23 cellular contexts compared by ENCODE assay signal in the genomic region with DNA sequence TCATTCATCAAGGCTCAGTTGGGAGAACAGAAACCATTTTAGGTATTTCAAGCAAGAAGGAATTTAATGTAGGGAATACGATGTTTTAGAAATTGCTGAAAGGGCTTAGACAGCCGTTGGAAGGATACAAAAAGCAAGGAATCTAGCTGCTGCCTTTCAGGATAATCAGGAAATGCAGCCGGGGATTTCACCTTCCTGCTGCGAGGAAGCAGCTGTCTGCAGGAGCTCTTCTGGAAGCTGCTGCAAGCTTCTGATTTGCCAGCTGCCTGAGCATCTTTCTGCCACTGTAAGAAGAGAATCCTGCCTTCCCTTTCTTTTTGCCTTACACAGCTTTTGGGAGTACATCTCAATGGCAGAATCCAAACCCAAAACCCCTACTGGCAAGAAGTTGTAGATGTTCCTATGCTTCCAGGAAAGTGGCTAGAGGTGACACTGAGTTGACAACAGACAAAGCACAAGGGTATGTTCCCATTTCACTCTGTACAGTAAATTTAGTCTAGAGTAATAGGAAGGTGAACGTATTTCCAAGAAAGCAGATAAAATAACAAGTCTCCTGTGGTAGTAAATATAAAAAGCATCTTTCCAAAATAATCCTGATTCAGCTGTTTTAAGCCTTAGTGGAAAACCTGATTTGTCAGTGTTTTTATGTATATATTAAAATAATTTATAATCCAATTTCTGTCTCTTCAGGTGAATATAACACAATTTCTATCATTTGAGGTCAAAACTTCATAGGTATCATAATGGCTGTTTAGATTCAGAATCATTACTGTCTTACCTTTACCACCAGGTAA.
DNase-seq lines count a peak whose midpoint lies in the region; ATAC-seq and TF ChIP-seq lines count a peak whose summit lies in the region.
"Had no signal": no experiment of that assay in that cellular context is flagged by ENCODE, and none has a peak within 500 bp of the region (broad histone marks: within the 10 kb centered on the region; RNA-seq: fewer than 3 reads in every experiment).

No MANE protein-coding gene starts in this region.

- no peaks in the 10 kb centered on the region for H3K9me2 ChIP-seq in OCI-LY7 (ENCODE audit: insufficient read depth, low read length)

- no peak for TF ChIP-seq POLR2A in esophagus squamous epithelium (IDR thresholded peaks at IDR 0.05)

- CTCF ChIA-PET in OCI-LY7 (lab: Charles Lee; ENCODE audit: unreplicated experiment) = no interaction called here

- no peak overlapping the region for H3K4me3 ChIP-seq in OCI-LY7 (ENCODE audit: low read depth, low read length, poor library complexity, severe bottlenecking)
- peak overlapping the region; percentile 8 for H3K4me3 ChIP-seq in neural progenitor cell
- H3K4me3 ChIP-seq in esophagus squamous epithelium = no peak overlapping the region
- H3K4me3 ChIP-seq: breast epithelium, gastroesophageal sphincter, lower lobe of right lung, spleen, suprapubic skin had no signal

- H3K36me3 ChIP-seq in OCI-LY7 (ENCODE audit: insufficient read depth, low read length) = no peaks in the 10 kb centered on the region
- H3K36me3 ChIP-seq in neural progenitor cell = no peaks in the 10 kb centered on the region
- no peaks in the 10 kb centered on the region for H3K36me3 ChIP-seq in esophagus squamous epithelium
- H3K36me3 ChIP-seq: breast epithelium, gastroesophageal sphincter, lower lobe of right lung, spleen, suprapubic skin had no signal

- BruUV-seq in OCI-LY7 (replicated peaks; lab: Mats Ljungman, UMichigan) = no TSS peak

- peaks cover 4% of the 10 kb centered on the region for H3K36me3 Mint-ChIP-seq in glutamatergic neuron (ENCODE audit: unreplicated experiment)
- H3K36me3 Mint-ChIP-seq in neural progenitor cell = peaks cover 4% of the 10 kb centered on the region
- H3K36me3 Mint-ChIP-seq: stimulated activated effector memory CD8-positive, alpha-beta T cell treated with anti-CD3 and anti-CD28 coated beads, Interleukin-12 subunit alpha, Interleukin-12 subunit beta, amount 100 ng/mL, for 72 hours had no signal

- peak; percentile 4 for DNase-seq in ELF-1 (ENCODE audit: low read depth, low spot score)
- no peak for DNase-seq in OCI-LY7 (ENCODE audit: low spot score)
- DNase-seq in glutamatergic neuron = no peak
- DNase-seq in neural progenitor cell (ENCODE audit: low spot score) = peak; percentile 55
- no peak for DNase-seq in mesenteric fat pad (ENCODE audit: low spot score)
- DNase-seq in omental fat pad (ENCODE audit: low spot score) = no peak
- DNase-seq in esophagus squamous epithelium (lab: John Stamatoyannopoulos, UW) = no peak
- DNase-seq: activated CD4-positive, alpha-beta T cell treated with anti-CD3 and anti-CD28 coated beads for 48 hours; activated naive CD4-positive, alpha-beta T cell treated with anti-CD3 and anti-CD28 coated beads for 36 hours; activated T-cell treated with anti-CD3 and anti-CD28 coated beads, Interleukin-2, amount 50 U/mL, for 48 hours; effector memory CD8-positive, alpha-beta T cell; EL; lower lobe of right lung; NCI-H1436 treated with DMSO at 0.1 percent for 48 hours; NCI-H526; spleen; stimulated activated CD4-positive, alpha-beta T cell treated with anti-CD3 and anti-CD28 coated beads, Interleukin-2, amount 100 ng/mL, for 48 hours had no signal

- TF ChIP-seq CTCF in OCI-LY7 (conservative IDR thresholded peaks at IDR 0.05; ENCODE audit: low read length) = no peak
- TF ChIP-seq CTCF in glutamatergic neuron (IDR thresholded peaks at IDR 0.05; ENCODE audit: partially characterized antibody, unreplicated experiment) = no peak
- no peak for TF ChIP-seq CTCF in neural progenitor cell (IDR thresholded peaks at IDR 0.05)
- no peak for TF ChIP-seq CTCF in omental fat pad (IDR thresholded peaks at IDR 0.05)
- no peak for TF ChIP-seq CTCF in esophagus squamous epithelium (IDR thresholded peaks at IDR 0.05)

- H3K4me1 ChIP-seq in OCI-LY7 (ENCODE audit: insufficient read depth, low read length, poor library complexity, severe bottlenecking) (peaks cover 11% of the 10 kb centered on the region), neural progenitor cell (peaks cover 33% of the 10 kb centered on the region), esophagus squamous epithelium (no peaks in the 10 kb centered on the region)
- H3K4me1 ChIP-seq: breast epithelium, spleen, suprapubic skin had no signal

- no peak overlapping the region for H3K4me3 Mint-ChIP-seq in glutamatergic neuron (ENCODE audit: unreplicated experiment)
- H3K4me3 Mint-ChIP-seq in neural progenitor cell = no peak overlapping the region
- H3K4me3 Mint-ChIP-seq: activated naive CD4-positive, alpha-beta T cell treated with anti-CD3 and anti-CD28 coated beads for 36 hours; CD14-positive monocyte; effector memory CD8-positive, alpha-beta T cell; stimulated activated effector memory CD8-positive, alpha-beta T cell treated with anti-CD3 and anti-CD28 coated beads, Interleukin-12 subunit alpha, Interleukin-12 subunit beta, amount 100 ng/mL, for 72 hours had no signal

- H3K27me3 ChIP-seq in neural progenitor cell = no peaks in the 10 kb centered on the region
- H3K27me3 ChIP-seq in esophagus squamous epithelium = no peaks in the 10 kb centered on the region
- H3K27me3 ChIP-seq: breast epithelium, gastroesophageal sphincter, spleen, suprapubic skin had no signal

- H4K20me1 ChIP-seq in OCI-LY7 (ENCODE audit: insufficient read depth, low read length) (no peaks in the 10 kb centered on the region), neural progenitor cell (ENCODE audit: low read depth) (no peaks in the 10 kb centered on the region)

- peak overlapping the region; percentile 48 for H3K27ac Mint-ChIP-seq in glutamatergic neuron (ENCODE audit: unreplicated experiment)
- H3K27ac Mint-ChIP-seq in neural progenitor cell = no peak overlapping the region
- H3K27ac Mint-ChIP-seq: activated naive CD4-positive, alpha-beta T cell treated with anti-CD3 and anti-CD28 coated beads for 36 hours; CD14-positive monocyte; stimulated activated effector memory CD8-positive, alpha-beta T cell treated with anti-CD3 and anti-CD28 coated beads, Interleukin-12 subunit alpha, Interleukin-12 subunit beta, amount 100 ng/mL, for 72 hours had no signal

- POLR2A ChIA-PET in OCI-LY7 (lab: Charles Lee) = interaction anchor here (1.5 kb wide), 1 partner anchor 23 kb away, joined by 3 read pairs; no protein-coding TSS in a partner anchor

- H3K27ac ChIP-seq in OCI-LY7 (ENCODE audit: low read depth, low read length, poor library complexity, severe bottlenecking) = no peak overlapping the region
- H3K27ac ChIP-seq in neural progenitor cell = peak overlapping the region; percentile 89
- no peak overlapping the region for H3K27ac ChIP-seq in esophagus squamous epithelium
- H3K27ac ChIP-seq: breast epithelium, gastroesophageal sphincter, KMS-11, lower lobe of right lung, spleen, suprapubic skin had no signal

- peaks cover 2% of the 10 kb centered on the region for H3K9me3 Mint-ChIP-seq in glutamatergic neuron (ENCODE audit: unreplicated experiment)
- peaks cover 7% of the 10 kb centered on the region for H3K9me3 Mint-ChIP-seq in neural progenitor cell
- H3K9me3 Mint-ChIP-seq: activated naive CD4-positive, alpha-beta T cell treated with anti-CD3 and anti-CD28 coated beads for 36 hours; effector memory CD8-positive, alpha-beta T cell; stimulated activated effector memory CD8-positive, alpha-beta T cell treated with anti-CD3 and anti-CD28 coated beads, Interleukin-12 subunit alpha, Interleukin-12 subunit beta, amount 100 ng/mL, for 72 hours had no signal

- H3K4me1 Mint-ChIP-seq in glutamatergic neuron (ENCODE audit: low read depth, unreplicated experiment) (peaks cover 19% of the 10 kb centered on the region), neural progenitor cell (peaks cover 22% of the 10 kb centered on the region)
- H3K4me1 Mint-ChIP-seq: stimulated activated effector memory CD8-positive, alpha-beta T cell treated with anti-CD3 and anti-CD28 coated beads, Interleukin-12 subunit alpha, Interleukin-12 subunit beta, amount 100 ng/mL, for 72 hours had no signal

- H2AFZ ChIP-seq in OCI-LY7 (ENCODE audit: low read length) = 0 out of 2 replicates have a peak overlapping the region, but pooled peaks have one; percentile 7
- no peak overlapping the region for H2AFZ ChIP-seq in neural progenitor cell (replicated peaks)

- intact Hi-C loops in OCI-LY7 (cut with micrococcal nuclease; ENCODE audit: unreplicated experiment) = no loop called here
- intact Hi-C loops in esophagus squamous epithelium (cut with DNase I) = no loop called here

- no peak overlapping the region for H3K9ac ChIP-seq in neural progenitor cell
- H3K9ac ChIP-seq: KMS-11 had no signal

- no peak for ATAC-seq in omental fat pad (ENCODE audit: low FRiP score)
- ATAC-seq: effector memory CD8-positive, alpha-beta T cell; gastroesophageal sphincter; lower lobe of right lung; stimulated activated effector memory CD8-positive, alpha-beta T cell treated with anti-CD3 and anti-CD28 coated beads, Interleukin-12 subunit alpha, Interleukin-12 subunit beta, amount 100 ng/mL, for 72 hours had no signal

- 63 to 87% methylated on average over 5 of the region's 5 CpGs for WGBS in esophagus squamous epithelium, 2 donors

- H3K27me3 Mint-ChIP-seq in glutamatergic neuron (ENCODE audit: unreplicated experiment) (peaks cover 4% of the 10 kb centered on the region), neural progenitor cell (ENCODE audit: insufficient read depth, low read depth) (peaks cover 2% of the 10 kb centered on the region)
- H3K27me3 Mint-ChIP-seq: effector memory CD8-positive, alpha-beta T cell had no signal

- peaks cover 24% of the 10 kb centered on the region for H3F3A ChIP-seq in neural progenitor cell (ENCODE audit: low read depth)

- H3K79me2 ChIP-seq in OCI-LY7 (ENCODE audit: insufficient read depth, low read depth, low read length) (no peaks in the 10 kb centered on the region), neural progenitor cell (ENCODE audit: low read depth) (no peaks in the 10 kb centered on the region)

- H3K9me3 ChIP-seq in OCI-LY7 (ENCODE audit: low read length) (no peaks in the 10 kb centered on the region), neural progenitor cell (ENCODE audit: low read depth) (no peaks in the 10 kb centered on the region), esophagus squamous epithelium (no peaks in the 10 kb centered on the region)
- H3K9me3 ChIP-seq: breast epithelium, gastroesophageal sphincter, lower lobe of right lung, spleen, suprapubic skin had no signal

- H3K4me2 ChIP-seq in OCI-LY7 (ENCODE audit: low read length) = no peak overlapping the region
- H3K4me2 ChIP-seq in neural progenitor cell = peak overlapping the region; percentile 52
- H3K4me2 ChIP-seq: KMS-11 had no signal

Comparison
In these comparisons a context has a peak if more than half of its experiments do, and no peak if none do; other contexts are left out.
1. DNase-seq: peak in ELF-1 (single experiment) and neural progenitor cell (single experiment); none in OCI-LY7 (single experiment), glutamatergic neuron (single experiment), mesenteric fat pad (single experiment), omental fat pad (single experiment) and esophagus squamous epithelium (single experiment).